Comparison of ENCODE assay signal across 8 cellular contexts in genomic region chr6:139219271-139219729, GRCh38.
A peak's percentile ranks its signal among the peaks of the same experiment; 100 is the strongest.
DNase-seq lines count a peak whose midpoint lies in the region; ATAC-seq and TF ChIP-seq lines count a peak whose summit lies in the region.

No MANE protein-coding gene starts in this region.

- 12 to 13% methylated on average over 7 of the region's 7 CpGs for WGBS in lung, 2 donors

- TF ChIP-seq CTCF in CD8-positive, alpha-beta T cell (IDR thresholded peaks at IDR 0.05), result peak; percentile 66
- peak; percentile 92 for TF ChIP-seq CTCF in lung (IDR thresholded peaks at IDR 0.05; ENCODE audit: control extremely low read depth, extremely low read depth)

- peaks cover 13% of the 10 kb centered on the region for H3K4me1 Mint-ChIP-seq in CD8-positive, alpha-beta T cell (ENCODE audit: low read depth)

- H3K36me3 ChIP-seq in CD8-positive, alpha-beta T cell (ENCODE audit: insufficient read depth, low read length), result no peaks in the 10 kb centered on the region
- H3K36me3 ChIP-seq in lung (ENCODE audit: control insufficient read depth in 2 of 2, insufficient read depth in 2 of 2, low read length in 2 of 2), result no peaks in the 10 kb centered on the region

- peaks cover 11% of the 10 kb centered on the region for H3K4me1 ChIP-seq in CD8-positive, alpha-beta T cell (ENCODE audit: insufficient read depth, low read length)
- H3K4me1 ChIP-seq in lung (ENCODE audit: control insufficient read depth in 2 of 2, insufficient read depth in 2 of 2, low read length in 2 of 2), result peaks cover 0 to 3% of the 10 kb centered on the region in 2 donors

- peak; percentile 96 for ATAC-seq in CD8-positive, alpha-beta T cell
- ATAC-seq in GM19455 (IDR thresholded peaks at IDR 0.05; ENCODE audit: unreplicated experiment) (peak; percentile 100), HG03565 (IDR thresholded peaks at IDR 0.05; ENCODE audit: unreplicated experiment) (peak; percentile 100), lung (ENCODE audit: insufficient read depth, low FRiP score) (peak; percentile 92)

- no peaks in the 10 kb centered on the region for H3K9me3 ChIP-seq in CD8-positive, alpha-beta T cell (ENCODE audit: low read length)
- H3K9me3 ChIP-seq in lung (ENCODE audit: control insufficient read depth in 2 of 2, insufficient read depth in 1 of 2, low read length in 1 of 2), result no peaks in the 10 kb centered on the region

- CTCF ChIA-PET in CD8-positive, alpha-beta T cell (lab: Charles Lee), result interaction anchor here (0.5 to 6.7 kb wide), 62 partner anchors 9 to 1022 kb away, joined by 3 to 131 read pairs (median 5); partner anchors contain the start of genes CITED2, REPS1 and TXLNB

- H3K9me3 Mint-ChIP-seq in CD8-positive, alpha-beta T cell, result no peaks in the 10 kb centered on the region

- H3K36me3 Mint-ChIP-seq in CD8-positive, alpha-beta T cell, result no peaks in the 10 kb centered on the region

- H3K4me3 Mint-ChIP-seq in CD8-positive, alpha-beta T cell, result no peak overlapping the region

- intact Hi-C loops in CD8-positive, alpha-beta T cell (cut with DNase I, micrococcal nuclease), result loop anchor here (1.0 to 5.0 kb wide), 6 partner anchors 33 to 402 kb away; no protein-coding TSS in a partner anchor

- no peaks in the 10 kb centered on the region for H3K27me3 ChIP-seq in CD8-positive, alpha-beta T cell (ENCODE audit: insufficient read depth, low read length)
- H3K27me3 ChIP-seq in lung (ENCODE audit: control insufficient read depth, insufficient read depth), result no peaks in the 10 kb centered on the region

- peak overlapping the region; percentile 82 for H3K27ac Mint-ChIP-seq in CD8-positive, alpha-beta T cell

- no peaks in the 10 kb centered on the region for H3K27me3 Mint-ChIP-seq in CD8-positive, alpha-beta T cell (ENCODE audit: low read depth)

- H3K27ac ChIP-seq in CD8-positive, alpha-beta T cell (ENCODE audit: low read depth, low read length), result no peak overlapping the region
- H3K27ac ChIP-seq in lung (ENCODE audit: low read depth in 1 of 2, low read length in 1 of 2), result peak overlapping the region; percentile 38 to 66

- H3K4me3 ChIP-seq in CD8-positive, alpha-beta T cell (ENCODE audit: low read depth, low read length), result no peak overlapping the region
- no peak overlapping the region for H3K4me3 ChIP-seq in lung

- peak; percentile 40 to 84 (median 67) for DNase-seq in CD8-positive, alpha-beta T cell
- peak; percentile 95 for DNase-seq in NCI-H748 (lab: John Stamatoyannopoulos, UW; ENCODE audit: unreplicated experiment)
- DNase-seq in activated CD4-positive, alpha-beta T cell treated with anti-CD3 and anti-CD28 coated beads, Interleukin-2, amount 50 U/mL, for 24 hours (ENCODE audit: low read depth in 1 of 2, low spot score in 1 of 2), result peak; percentile 38 to 73
- DNase-seq in dermis microvascular lymphatic vessel endothelial cell (ENCODE audit: low read depth in 2 of 2), result peak; percentile 92
- DNase-seq in lung (ENCODE audit: low spot score), result peak; percentile 77
- DNase-seq in stimulated activated CD4-positive, alpha-beta T cell treated with anti-CD3 and anti-CD28 coated beads, TNF-alpha, amount 100 ng/mL, for 4 hours (ENCODE audit: low read depth in 3 of 3), result peak; percentile 39 to 61 (median 51)

- POLR2A ChIA-PET in CD8-positive, alpha-beta T cell (lab: Charles Lee), result interaction anchor here (0.6 to 2.8 kb wide), 9 partner anchors 31 to 230 kb away, joined by 3 to 25 read pairs (median 4); partner anchors contain the start of genes CITED2 and TXLNB
